Comparison of ENCODE assay signal across 8 cellular contexts in genomic region chr3:35965908-35966307, GRCh38.
DNase-seq lines count a peak whose midpoint lies in the region; ATAC-seq and TF ChIP-seq lines count a peak whose summit lies in the region.

No MANE protein-coding gene starts in this region.

- no peak overlapping the region for H3K27ac Mint-ChIP-seq in stimulated activated naive B cell treated with anti-CD40 and anti-IgM and Interleukin-4, amounts not matched to agents 10 μg/mL and 1 μg/mL and 100 μg/mL, for 72 hours
- H3K27ac Mint-ChIP-seq in activated naive CD8-positive, alpha-beta T cell treated with anti-CD3 and anti-CD28 coated beads for 36 hours: no peak overlapping the region

- no peaks in the 10 kb centered on the region for H3K9me3 Mint-ChIP-seq in stimulated activated naive B cell treated with anti-CD40 and anti-IgM and Interleukin-4, amounts not matched to agents 10 μg/mL and 1 μg/mL and 100 μg/mL, for 72 hours
- H3K9me3 Mint-ChIP-seq in activated T-cell treated with anti-CD3 and anti-CD28 coated beads, Interleukin-2, amount 50 U/mL, for 4 hours: no peaks in the 10 kb centered on the region
- no peaks in the 10 kb centered on the region for H3K9me3 Mint-ChIP-seq in activated naive CD8-positive, alpha-beta T cell treated with anti-CD3 and anti-CD28 coated beads for 36 hours

- peak; percentile 50 for TF ChIP-seq CTCF in foreskin fibroblast (IDR thresholded peaks at IDR 0.05; ENCODE audit: low read depth, low read length)

- H3K4me3 Mint-ChIP-seq in stimulated activated naive B cell treated with anti-CD40 and anti-IgM and Interleukin-4, amounts not matched to agents 10 μg/mL and 1 μg/mL and 100 μg/mL, for 72 hours: no peak overlapping the region
- H3K4me3 Mint-ChIP-seq in activated T-cell treated with anti-CD3 and anti-CD28 coated beads, Interleukin-2, amount 50 U/mL, for 4 hours: no peak overlapping the region
- no peak overlapping the region for H3K4me3 Mint-ChIP-seq in activated naive CD8-positive, alpha-beta T cell treated with anti-CD3 and anti-CD28 coated beads for 36 hours

- peak; percentile 46 for ATAC-seq in HG03175 (IDR thresholded peaks at IDR 0.05; ENCODE audit: unreplicated experiment)
- peak; percentile 42 to 48 for ATAC-seq in stimulated activated naive B cell treated with anti-CD40 and anti-IgM and Interleukin-4, amounts not matched to agents 10 μg/mL and 1 μg/mL and 100 μg/mL, for 72 hours (replicated peaks)
- no peak for ATAC-seq in activated T-cell treated with anti-CD3 and anti-CD28 coated beads, Interleukin-2, amount 50 U/mL, for 4 hours

- no peak overlapping the region for H3K4me3 ChIP-seq in foreskin fibroblast (ENCODE audit: low read depth in 1 of 2, low read length in 2 of 2)

- DNase-seq in DMS53 (lab: John Stamatoyannopoulos, UW) (peak; percentile 42), SHP77 treated with DMSO at 0.1 percent for 48 hours (lab: John Stamatoyannopoulos, UW) (peak; percentile 19), foreskin fibroblast (peak; percentile 26 to 63)
- no peak for DNase-seq in stimulated activated naive B cell treated with anti-CD40 and anti-IgM and Interleukin-4, amounts not matched to agents 10 μg/mL and 1 μg/mL and 100 μg/mL, for 72 hours
- no peak for DNase-seq in activated CD4-positive, alpha-beta T cell treated with anti-CD3 and anti-CD28 coated beads, Interleukin-2, amount 50 U/mL, for 48 hours
- no peak for DNase-seq in activated T-cell treated with anti-CD3 and anti-CD28 coated beads, Interleukin-2, amount 50 U/mL, for 4 hours
- no peak for DNase-seq in activated naive CD8-positive, alpha-beta T cell treated with anti-CD3 and anti-CD28 coated beads for 36 hours

- no peaks in the 10 kb centered on the region for H3K27me3 Mint-ChIP-seq in stimulated activated naive B cell treated with anti-CD40 and anti-IgM and Interleukin-4, amounts not matched to agents 10 μg/mL and 1 μg/mL and 100 μg/mL, for 72 hours
- H3K27me3 Mint-ChIP-seq in activated T-cell treated with anti-CD3 and anti-CD28 coated beads, Interleukin-2, amount 50 U/mL, for 4 hours (ENCODE audit: low read depth): no peaks in the 10 kb centered on the region
- peaks cover 3% of the 10 kb centered on the region for H3K27me3 Mint-ChIP-seq in activated naive CD8-positive, alpha-beta T cell treated with anti-CD3 and anti-CD28 coated beads for 36 hours

- peaks cover 2 to 5% of the 10 kb centered on the region in 2 donors for H3K4me1 Mint-ChIP-seq in stimulated activated naive B cell treated with anti-CD40 and anti-IgM and Interleukin-4, amounts not matched to agents 10 μg/mL and 1 μg/mL and 100 μg/mL, for 72 hours
- peaks cover 2% of the 10 kb centered on the region for H3K4me1 Mint-ChIP-seq in activated T-cell treated with anti-CD3 and anti-CD28 coated beads, Interleukin-2, amount 50 U/mL, for 4 hours (ENCODE audit: low read depth)
- no peaks in the 10 kb centered on the region for H3K4me1 Mint-ChIP-seq in activated naive CD8-positive, alpha-beta T cell treated with anti-CD3 and anti-CD28 coated beads for 36 hours

- H3K36me3 Mint-ChIP-seq in stimulated activated naive B cell treated with anti-CD40 and anti-IgM and Interleukin-4, amounts not matched to agents 10 μg/mL and 1 μg/mL and 100 μg/mL, for 72 hours: no peaks in the 10 kb centered on the region
- no peaks in the 10 kb centered on the region for H3K36me3 Mint-ChIP-seq in activated T-cell treated with anti-CD3 and anti-CD28 coated beads, Interleukin-2, amount 50 U/mL, for 4 hours (ENCODE audit: insufficient read depth)
- no peaks in the 10 kb centered on the region for H3K36me3 Mint-ChIP-seq in activated naive CD8-positive, alpha-beta T cell treated with anti-CD3 and anti-CD28 coated beads for 36 hours

Comparison
In these comparisons a context has a peak if more than half of its experiments do, and no peak if none do; other contexts are left out.
1. DNase-seq: peak in DMS53 (single experiment), SHP77 treated with DMSO at 0.1 percent for 48 hours (single experiment) and foreskin fibroblast (2 of 2); none in stimulated activated naive B cell treated with anti-CD40 and anti-IgM and Interleukin-4, amounts not matched to agents 10 μg/mL and 1 μg/mL and 100 μg/mL, for 72 hours (single experiment), activated CD4-positive, alpha-beta T cell treated with anti-CD3 and anti-CD28 coated beads, Interleukin-2, amount 50 U/mL, for 48 hours (0 of 2), activated T-cell treated with anti-CD3 and anti-CD28 coated beads, Interleukin-2, amount 50 U/mL, for 4 hours (single experiment) and activated naive CD8-positive, alpha-beta T cell treated with anti-CD3 and anti-CD28 coated beads for 36 hours (single experiment).
2. ATAC-seq: peak in HG03175 (single experiment) and stimulated activated naive B cell treated with anti-CD40 and anti-IgM and Interleukin-4, amounts not matched to agents 10 μg/mL and 1 μg/mL and 100 μg/mL, for 72 hours (2 of 2); none in activated T-cell treated with anti-CD3 and anti-CD28 coated beads, Interleukin-2, amount 50 U/mL, for 4 hours (0 of 2).